8 cellular contexts compared by ENCODE assay signal in genomic region chr11:6418958-6419611, GRCh38. TPM values are rescaled to one million over a fixed set of nuclear protein-coding genes. Genes with fewer than 3 reads are reported as not detected.
DNase-seq lines count a peak whose midpoint lies in the region; ATAC-seq and TF ChIP-seq lines count a peak whose summit lies in the region.

TSS of gene APBB1 (minus strand) at chr11:6419094. CDS start at chr11:6411347, 7,747 bp downstream.

- peak within 1 kb of the TSS; percentile 91 for H2AFZ ChIP-seq in smooth muscle cell (ENCODE audit: low read depth)

- no peaks in the 10 kb centered on the region for H3K9me3 ChIP-seq in smooth muscle cell (replicated peaks; ENCODE audit: low read depth)

- ATAC-seq in GM19467 (IDR thresholded peaks at IDR 0.05; ENCODE audit: unreplicated experiment) (peak; percentile 43), GM18873 (IDR thresholded peaks at IDR 0.05; ENCODE audit: low FRiP score, unreplicated experiment) (no peak)
- peak; percentile 62 to 66 for ATAC-seq in activated CD4-positive, CD25-positive, alpha-beta regulatory T cell treated with anti-CD3 and anti-CD28 coated beads, Interleukin-2, amount 50 U/mL, for 24 hours

- peak in 13 of 14 donors; percentile 24 to 86 (median 78) for DNase-seq in C1 segment of cervical spinal cord (lab: John Stamatoyannopoulos, UW)
- DNase-seq in MV-4-11 (lab: John Stamatoyannopoulos, UW) = peak; percentile 30
- DNase-seq in caudate nucleus (lab: John Stamatoyannopoulos, UW) = peak in 55 of 61 donors; percentile 43 to 92 (median 74)
- peak; percentile 60 for DNase-seq in iris pigment epithelial cell (ENCODE audit: low read depth)
- no peak for DNase-seq in smooth muscle cell (lab: John Stamatoyannopoulos, UW; ENCODE audit: unreplicated experiment)

- H3K27me3 ChIP-seq in smooth muscle cell (ENCODE audit: low read depth) = peaks cover 12% of the 10 kb centered on the region

- H3K27ac ChIP-seq in caudate nucleus (ENCODE audit: low read depth, low read length) = peak within 1 kb of the TSS; percentile 97
- no peak within 1 kb of the TSS for H3K27ac ChIP-seq in smooth muscle cell (ENCODE audit: low read depth)

- TF ChIP-seq CTCF in smooth muscle cell (IDR thresholded peaks at IDR 0.05; ENCODE audit: borderline replicate concordance, insufficient read depth, poor library complexity, severe bottlenecking) = no peak

- H3K9ac ChIP-seq in smooth muscle cell (ENCODE audit: low read depth) = peak within 1 kb of the TSS; percentile 68

- peaks cover 13% of the 10 kb centered on the region for H3K79me2 ChIP-seq in smooth muscle cell (ENCODE audit: low read depth)

- WGBS in smooth muscle cell (ENCODE audit: low lambda C conversion rate) = 2% methylated on average over 39 of the region's 79 CpGs

- H3K36me3 ChIP-seq in smooth muscle cell (ENCODE audit: low read depth) = no peaks in the 10 kb centered on the region

- no peaks in the 10 kb centered on the region for H3F3A ChIP-seq in smooth muscle cell (ENCODE audit: low read depth)

- peak within 1 kb of the TSS; percentile 91 for H3K4me3 ChIP-seq in smooth muscle cell

- peaks cover 23% of the 10 kb centered on the region for H4K20me1 ChIP-seq in smooth muscle cell (ENCODE audit: low read depth)

- peak within 1 kb of the TSS; percentile 97 for H3K4me2 ChIP-seq in smooth muscle cell

- peaks cover 4% of the 10 kb centered on the region for H3K4me1 ChIP-seq in smooth muscle cell (ENCODE audit: low read depth)

RNA-seq across cellular contexts. Expression of gene APBB1, which starts in this region (rescaled TPM):
- 31.1 and 36.7 TPM in 2 replicates for total RNA-seq in smooth muscle cell
- 59.2 and 64.2 TPM in 2 replicates for polyA plus RNA-seq in smooth muscle cell
